In the genomic region with DNA sequence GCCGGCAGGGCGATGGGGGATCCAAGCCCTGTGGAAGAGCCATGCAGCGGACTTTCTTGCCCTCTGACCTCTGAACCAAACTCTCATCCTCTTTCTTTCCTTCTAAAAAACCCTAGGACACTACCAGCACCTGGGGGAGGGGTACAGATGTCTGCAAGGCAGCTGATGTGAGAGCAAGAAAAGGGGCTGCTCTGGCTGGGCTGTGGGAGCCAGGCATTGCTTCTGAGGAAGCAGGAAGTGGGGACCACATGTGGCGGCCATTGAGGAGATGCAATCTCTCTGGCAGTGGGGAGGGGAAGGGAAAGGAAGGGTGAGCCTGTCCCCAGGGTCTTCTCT, we compare ENCODE assay signal across 25 cellular contexts. TPM values are rescaled to one million over a fixed set of nuclear protein-coding genes. Genes with fewer than 3 reads are reported as not detected.
A peak's percentile ranks its signal among the peaks of the same experiment; 100 is the strongest.
DNase-seq lines count a peak whose midpoint lies in the region; ATAC-seq, FAIRE-seq and TF ChIP-seq lines count a peak whose summit lies in the region.
"Had no signal": no experiment of that assay in that cellular context is flagged by ENCODE, and none has a peak within 500 bp of the region (broad histone marks: within the 10 kb centered on the region; RNA-seq: fewer than 3 reads in every experiment).

No MANE protein-coding gene starts in this region.

- H3K27me3 Mint-ChIP-seq in T-helper 1 cell treated with Interleukin-12 subunit alpha and Interleukin-12 subunit beta and Interleukin-4 antibody, amounts not matched to agents 30 μg/mL and 1 μg/mL, for 36 hours (ENCODE audit: low read depth), result peaks cover under 1% of the 10 kb centered on the region
- H3K27me3 Mint-ChIP-seq in H9 (ENCODE audit: low read depth) (peaks cover 4% of the 10 kb centered on the region), mesothelial cell of epicardium (ENCODE audit: low read depth) (no peaks in the 10 kb centered on the region)
- no peaks in the 10 kb centered on the region for H3K27me3 Mint-ChIP-seq in activated CD8-positive, alpha-beta T cell treated with anti-CD3 and anti-CD28 coated beads for 36 hours
- H3K27me3 Mint-ChIP-seq: activated B cell treated with CpG ODN at 0.5 μM for 24 hours had no signal

- H3K27ac Mint-ChIP-seq in T-helper 1 cell treated with Interleukin-12 subunit alpha and Interleukin-12 subunit beta and Interleukin-4 antibody, amounts not matched to agents 30 μg/mL and 1 μg/mL, for 36 hours, result peak overlapping the region; percentile 31
- peak overlapping the region; percentile 64 to 79 (median 74); a peak in 3 of 7 replicates for H3K27ac Mint-ChIP-seq in H9
- H3K27ac Mint-ChIP-seq in activated CD8-positive, alpha-beta T cell treated with anti-CD3 and anti-CD28 coated beads for 36 hours, result peak overlapping the region; percentile 55
- no peak overlapping the region for H3K27ac Mint-ChIP-seq in mesothelial cell of epicardium
- H3K27ac Mint-ChIP-seq: activated B cell treated with CpG ODN at 0.5 μM for 24 hours had no signal

- no peaks in the 10 kb centered on the region for H3K79me1 ChIP-seq in H9 (ENCODE audit: insufficient read depth, low read depth, low read length, poor library complexity, severe bottlenecking)

- H3K4me3 Mint-ChIP-seq in T-helper 1 cell treated with Interleukin-12 subunit alpha and Interleukin-12 subunit beta and Interleukin-4 antibody, amounts not matched to agents 30 μg/mL and 1 μg/mL, for 36 hours, result no peak overlapping the region
- H3K4me3 Mint-ChIP-seq in H9 (peak overlapping the region in 1 of 2 experiments; percentile 57; a peak in 1 of 5 replicates), mesothelial cell of epicardium (no peak overlapping the region)
- H3K4me3 Mint-ChIP-seq in activated CD8-positive, alpha-beta T cell treated with anti-CD3 and anti-CD28 coated beads for 36 hours, result no peak overlapping the region
- H3K4me3 Mint-ChIP-seq: activated B cell treated with CpG ODN at 0.5 μM for 24 hours had no signal

- intact Hi-C loops in activated CD8-positive, alpha-beta T cell treated with anti-CD3 and anti-CD28 coated beads for 36 hours (cut with micrococcal nuclease), result no loop called here
- intact Hi-C loops in sciatic nerve (cut with DNase I), result no loop called here
- intact Hi-C loops in pancreas (cut with DNase I), result no loop called here

- POLR2A ChIA-PET in activated CD8-positive, alpha-beta T cell treated with anti-CD3 and anti-CD28 coated beads for 36 hours (lab: Charles Lee), result no interaction called here

- ATAC-seq in activated CD8-positive, alpha-beta T cell treated with anti-CD3 and anti-CD28 coated beads for 36 hours, result no peak
- ATAC-seq in sciatic nerve (no peak), pancreas (no peak)
- ATAC-seq: foreskin keratinocyte had no signal

- no peak overlapping the region for H3K4ac ChIP-seq in H9 (ENCODE audit: low read depth, low read length)

- no peak overlapping the region for H3K18ac ChIP-seq in H9 (ENCODE audit: insufficient read length, low read depth, low read length)

- no peak overlapping the region for H2AFZ ChIP-seq in H9 (ENCODE audit: low read length)

- no peak overlapping the region for H3K27ac ChIP-seq in H9 (ENCODE audit: insufficient read length, low read depth, low read length)
- no peak overlapping the region for H3K27ac ChIP-seq in pancreas
- H3K27ac ChIP-seq: 22Rv1, brain microvascular endothelial cell, foreskin keratinocyte, testis had no signal

- no peak overlapping the region for H2BK20ac ChIP-seq in H9 (ENCODE audit: low read depth, low read length, poor library complexity, severe bottlenecking)

- no peak overlapping the region for H4K8ac ChIP-seq in H9 (replicated peaks; ENCODE audit: insufficient read length, low read depth, low read length)

- no peak overlapping the region for H3K4me3 ChIP-seq in pancreas
- H3K4me3 ChIP-seq: testis had no signal

- no CpG with 5 or more reads among the region's 4 CpGs for WGBS in H9 (ENCODE audit: extremely low coverage, insufficient read length, low lambda C conversion rate)
- 88 to 90% methylated on average over 4 of the region's 4 CpGs for WGBS in pancreas, 2 donors

- H4K5ac ChIP-seq in H9 (ENCODE audit: insufficient read length, low read depth, low read length), result no peak overlapping the region

- no peak overlapping the region for H2AK5ac ChIP-seq in H9 (ENCODE audit: insufficient read length, low read length)

- H3K4me1 ChIP-seq in H9 (ENCODE audit: insufficient read depth, low read length) (no peaks in the 10 kb centered on the region), pancreas (no peaks in the 10 kb centered on the region)
- H3K4me1 ChIP-seq: foreskin keratinocyte, testis had no signal

- FAIRE-seq in pancreas (lab: Jason Lieb, UNC), result no peak
- FAIRE-seq: small intestine had no signal

- H2BK5ac ChIP-seq in H9 (ENCODE audit: insufficient read length, low read length), result no peak overlapping the region

- no peak overlapping the region for H4K91ac ChIP-seq in H9 (ENCODE audit: insufficient read length, low read depth, low read length)

- H3T11ph ChIP-seq in H9 (ENCODE audit: low read length), result no peak overlapping the region

- H3K23me2 ChIP-seq in H9 (ENCODE audit: insufficient read length, low read depth, low read length, poor library complexity, severe bottlenecking), result no peaks in the 10 kb centered on the region

- peaks cover 0 to 13% (median 7%) of the 10 kb centered on the region in 3 donors for H3K36me3 ChIP-seq in pancreas
- H3K36me3 ChIP-seq: brain microvascular endothelial cell had no signal

- no peaks in the 10 kb centered on the region for H3K79me2 ChIP-seq in H9 (ENCODE audit: insufficient read depth, low read length)

- H3K9ac ChIP-seq in H9 (ENCODE audit: extremely low read depth, insufficient read length, low read length), result no peak overlapping the region

- DNase-seq in T-helper 1 cell (no peak), H9 (peak; percentile 53), sciatic nerve (ENCODE audit: low spot score) (peak; percentile 14), mesothelial cell of epicardium (ENCODE audit: low spot score in 2 of 2, unreplicated experiment in 2 of 2) (no peak), pancreas (no peak), COLO829 (ENCODE audit: low spot score) (no peak)
- no peak for DNase-seq in activated CD8-positive, alpha-beta T cell treated with anti-CD3 and anti-CD28 coated beads for 36 hours
- DNase-seq: activated B cell treated with CpG ODN at 0.5 μM for 24 hours; activated CD8-positive, alpha-beta memory T cell treated with anti-CD3 and anti-CD28 coated beads for 24 hours; activated T-cell treated with anti-CD3 and anti-CD28 coated beads, Interleukin-2, amount 50 U/mL, for 48 hours; brain microvascular endothelial cell; COR-L47; effector CD8-positive, alpha-beta T cell; foreskin keratinocyte; GOT3; islet precursor cell; NCI-H2171 treated with DMSO at 0.1 percent for 48 hours; NCI-H526; small intestine; stimulated activated naive CD4-positive, alpha-beta T cell; testis had no signal

- no peak overlapping the region for H3K4me2 ChIP-seq in H9 (ENCODE audit: insufficient read depth, insufficient read length, low read length)

- H2BK120ac ChIP-seq in H9 (ENCODE audit: low read depth, low read length, poor library complexity, severe bottlenecking), result no peak overlapping the region

- no peak overlapping the region for H2BK15ac ChIP-seq in H9 (ENCODE audit: low read depth, low read length)

- no peak overlapping the region for H3K23ac ChIP-seq in H9 (ENCODE audit: insufficient read length, low read depth, low read length)

- H2BK12ac ChIP-seq in H9 (ENCODE audit: insufficient read length, low read depth, low read length), result no peak overlapping the region

- CTCF ChIA-PET in activated CD8-positive, alpha-beta T cell treated with anti-CD3 and anti-CD28 coated beads for 36 hours (lab: Charles Lee), result interaction anchor here (1.2 kb wide), 1 partner anchor 9 kb away, joined by 5 read pairs; no protein-coding TSS in a partner anchor

- no peaks in the 10 kb centered on the region for H3K9me3 Mint-ChIP-seq in T-helper 1 cell treated with Interleukin-12 subunit alpha and Interleukin-12 subunit beta and Interleukin-4 antibody, amounts not matched to agents 30 μg/mL and 1 μg/mL, for 36 hours
- H3K9me3 Mint-ChIP-seq in H9 (no peaks in the 10 kb centered on the region), mesothelial cell of epicardium (no peaks in the 10 kb centered on the region)
- H3K9me3 Mint-ChIP-seq in activated CD8-positive, alpha-beta T cell treated with anti-CD3 and anti-CD28 coated beads for 36 hours, result no peaks in the 10 kb centered on the region
- H3K9me3 Mint-ChIP-seq: activated B cell treated with CpG ODN at 0.5 μM for 24 hours had no signal

- H3K27me3 ChIP-seq in H9 (ENCODE audit: insufficient read depth, low read length) (no peaks in the 10 kb centered on the region), pancreas (no peaks in the 10 kb centered on the region)
- H3K27me3 ChIP-seq: foreskin keratinocyte, testis had no signal

- peaks cover 2% of the 10 kb centered on the region for H4K20me1 ChIP-seq in H9 (ENCODE audit: control insufficient read depth, insufficient read depth, insufficient read length)

- peaks cover 5% of the 10 kb centered on the region for H3K4me1 Mint-ChIP-seq in T-helper 1 cell treated with Interleukin-12 subunit alpha and Interleukin-12 subunit beta and Interleukin-4 antibody, amounts not matched to agents 30 μg/mL and 1 μg/mL, for 36 hours (ENCODE audit: low read depth)
- H3K4me1 Mint-ChIP-seq in H9 (peaks cover 10 to 12% of the 10 kb centered on the region in 2 experiments), mesothelial cell of epicardium (peaks cover 5% of the 10 kb centered on the region)
- H3K4me1 Mint-ChIP-seq in activated CD8-positive, alpha-beta T cell treated with anti-CD3 and anti-CD28 coated beads for 36 hours (ENCODE audit: low read depth), result peaks cover 5% of the 10 kb centered on the region
- H3K4me1 Mint-ChIP-seq: activated B cell treated with CpG ODN at 0.5 μM for 24 hours had no signal

- no peak overlapping the region for H3K14ac ChIP-seq in H9 (ENCODE audit: insufficient read depth, low read length)

- H3K56ac ChIP-seq in H9 (ENCODE audit: insufficient read length, low read depth, low read length), result no peak overlapping the region

- no peaks in the 10 kb centered on the region for H3K9me3 ChIP-seq in H9 (ENCODE audit: control insufficient read depth, low read depth, low read length)
- no peaks in the 10 kb centered on the region for H3K9me3 ChIP-seq in pancreas
- H3K9me3 ChIP-seq: testis had no signal

- H3K36me3 Mint-ChIP-seq in T-helper 1 cell treated with Interleukin-12 subunit alpha and Interleukin-12 subunit beta and Interleukin-4 antibody, amounts not matched to agents 30 μg/mL and 1 μg/mL, for 36 hours (ENCODE audit: low read depth), result no peaks in the 10 kb centered on the region
- H3K36me3 Mint-ChIP-seq in H9 (ENCODE audit: insufficient read depth in 1 of 3, low read depth in 3 of 3) (peaks cover 0 to 1% (median 0%) of the 10 kb centered on the region in 3 experiments; a peak in 4 of 7 replicates), mesothelial cell of epicardium (no peaks in the 10 kb centered on the region)
- no peaks in the 10 kb centered on the region for H3K36me3 Mint-ChIP-seq in activated CD8-positive, alpha-beta T cell treated with anti-CD3 and anti-CD28 coated beads for 36 hours (ENCODE audit: low read depth)

- no peak for TF ChIP-seq CTCF in H9 (conservative IDR thresholded peaks at IDR 0.05)
- no peak for TF ChIP-seq CTCF in activated CD8-positive, alpha-beta T cell treated with anti-CD3 and anti-CD28 coated beads for 36 hours (IDR thresholded peaks at IDR 0.05)
- TF ChIP-seq CTCF in mesothelial cell of epicardium (IDR thresholded peaks at IDR 0.05; ENCODE audit: unreplicated experiment), result no peak
- no peak for TF ChIP-seq CTCF in pancreas (IDR thresholded peaks at IDR 0.05)

RNA-seq across cellular contexts. Expression of a gene that starts 36.0 kb away (rescaled TPM):
- total RNA-seq in H9 (2021) (17.4 and 19.6 TPM in 2 replicates), sciatic nerve (11.4 TPM), mesothelial cell of epicardium (6.5 to 8.0 TPM (median 7.2 TPM) in 3 replicates), pancreas (10 to 100 TPM; 12.1 to 19.8 (median 16.8) TPM)
- 1 to 10 TPM; 1.5 to 2.0 TPM for total RNA-seq in activated CD8-positive, alpha-beta T cell treated with anti-CD3 and anti-CD28 coated beads for 36 hours
- 1 to 10 TPM; 4.9 to 5.1 TPM for polyA plus RNA-seq in pancreas
- total RNA-seq: M059J, RPMI7951 had no signal

Comparison
In these comparisons a context has a peak if more than half of its experiments do, and no peak if none do; other contexts are left out.
1. DNase-seq: peak in H9 (single experiment) and sciatic nerve (single experiment); none in T-helper 1 cell (0 of 5), activated CD8-positive, alpha-beta T cell treated with anti-CD3 and anti-CD28 coated beads for 36 hours (single experiment), mesothelial cell of epicardium (0 of 2), pancreas (0 of 6) and COLO829 (single experiment).